28 cellular contexts compared by ENCODE assay signal in the genomic region with DNA sequence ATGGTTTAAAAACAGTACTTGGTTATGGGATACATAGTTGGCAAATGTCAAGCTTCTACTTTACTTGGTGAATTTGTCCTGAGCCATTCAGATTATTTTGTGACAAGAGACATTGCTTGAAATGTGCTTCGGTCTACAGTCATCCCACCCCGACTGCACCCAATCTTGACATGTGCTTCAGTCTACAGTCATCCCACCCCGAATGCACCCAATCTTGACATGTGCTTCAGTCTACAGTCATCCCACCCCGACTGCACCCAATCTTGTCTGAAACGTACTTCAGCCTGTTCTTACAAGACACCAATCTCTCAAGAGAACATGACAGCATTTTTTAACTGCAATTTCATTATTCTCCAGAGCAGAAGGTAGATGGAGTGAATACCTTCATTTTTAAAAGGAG. TPM values are rescaled to one million over a fixed set of nuclear protein-coding genes. Genes with fewer than 3 reads are reported as not detected.
DNase-seq lines count a peak whose midpoint lies in the region; ATAC-seq and TF ChIP-seq lines count a peak whose summit lies in the region.
"Had no signal": no experiment of that assay in that cellular context is flagged by ENCODE, and none has a peak within 500 bp of the region (broad histone marks: within the 10 kb centered on the region; RNA-seq: fewer than 3 reads in every experiment).

No MANE protein-coding gene starts in this region.

- H3K27me3 ChIP-seq in CD4-positive, alpha-beta memory T cell (ENCODE audit: insufficient read depth, low read length), result no peaks in the 10 kb centered on the region
- H3K27me3 ChIP-seq in lower lobe of right lung (ENCODE audit: low read depth), result no peaks in the 10 kb centered on the region
- H3K27me3 ChIP-seq in brain microvascular endothelial cell (replicated peaks), result no peaks in the 10 kb centered on the region
- H3K27me3 ChIP-seq: ascending aorta, Peyer's patch, stomach had no signal

- in situ Hi-C loops in brain microvascular endothelial cell (cut with HindIII; ENCODE audit: low pct_ligation_motif_present, low sequenced_read_pairs), result no loop called here

- peak overlapping the region; percentile 100 for H3K27ac Mint-ChIP-seq in activated CD8-positive, alpha-beta memory T cell treated with anti-CD3 and anti-CD28 coated beads, Interleukin-2, amount 10 ng/mL, durations not matched to agents 7 days and 5 days
- H3K27ac Mint-ChIP-seq in CD4-positive, alpha-beta memory T cell, result peak overlapping the region; percentile 90 to 100 (median 99)
- peak overlapping the region; percentile 95 for H3K27ac Mint-ChIP-seq in activated CD8-positive, alpha-beta T cell treated with anti-CD3 and anti-CD28 coated beads for 36 hours
- peak overlapping the region; percentile 96 to 99 (median 97) for H3K27ac Mint-ChIP-seq in immature natural killer cell
- H3K27ac Mint-ChIP-seq: HFFc6, nephron progenitor cell had no signal

- H3K4me3 Mint-ChIP-seq in activated CD8-positive, alpha-beta memory T cell treated with anti-CD3 and anti-CD28 coated beads, Interleukin-2, amount 10 ng/mL, durations not matched to agents 7 days and 5 days, result no peak overlapping the region
- peak overlapping the region in 5 of 8 donors; percentile 7 to 98 (median 30) for H3K4me3 Mint-ChIP-seq in CD4-positive, alpha-beta memory T cell
- H3K4me3 Mint-ChIP-seq in activated CD8-positive, alpha-beta T cell treated with anti-CD3 and anti-CD28 coated beads for 36 hours, result no peak overlapping the region
- H3K4me3 Mint-ChIP-seq in immature natural killer cell, result peak overlapping the region in 2 of 5 donors; percentile 42 to 89
- H3K4me3 Mint-ChIP-seq: HFFc6, IgD-negative memory B cell, nephron progenitor cell had no signal

- CTCF ChIA-PET in activated CD8-positive, alpha-beta memory T cell treated with anti-CD3 and anti-CD28 coated beads, Interleukin-2, amount 10 ng/mL, durations not matched to agents 7 days and 5 days (lab: Charles Lee), result interaction anchor here (0.8 to 4.8 kb wide), 5 partner anchors 10 to 116 kb away, joined by 3 to 36 read pairs (median 4); a partner anchor contains a TSS
- CTCF ChIA-PET in CD4-positive, alpha-beta memory T cell (lab: Charles Lee; ENCODE audit: partially characterized antibody), result interaction anchor here (0.8 to 6.1 kb wide), 10 partner anchors 10 to 85 kb away, joined by 3 to 40 read pairs (median 6); a partner anchor contains a TSS
- CTCF ChIA-PET in activated CD8-positive, alpha-beta T cell treated with anti-CD3 and anti-CD28 coated beads for 36 hours (lab: Charles Lee), result interaction anchor here (0.6 to 3.5 kb wide), 9 partner anchors 10 to 146 kb away, joined by 3 to 18 read pairs (median 3); no protein-coding TSS in a partner anchor

- no peaks in the 10 kb centered on the region for H3K27me3 Mint-ChIP-seq in activated CD8-positive, alpha-beta memory T cell treated with anti-CD3 and anti-CD28 coated beads, Interleukin-2, amount 10 ng/mL, durations not matched to agents 7 days and 5 days
- no peaks in the 10 kb centered on the region for H3K27me3 Mint-ChIP-seq in CD4-positive, alpha-beta memory T cell
- no peaks in the 10 kb centered on the region for H3K27me3 Mint-ChIP-seq in activated CD8-positive, alpha-beta T cell treated with anti-CD3 and anti-CD28 coated beads for 36 hours
- peaks cover 0 to 5% (median 2%) of the 10 kb centered on the region in 3 donors for H3K27me3 Mint-ChIP-seq in immature natural killer cell (ENCODE audit: low read depth in 3 of 3)

- peaks cover 35% of the 10 kb centered on the region for H3K36me3 Mint-ChIP-seq in activated CD8-positive, alpha-beta memory T cell treated with anti-CD3 and anti-CD28 coated beads, Interleukin-2, amount 10 ng/mL, durations not matched to agents 7 days and 5 days
- H3K36me3 Mint-ChIP-seq in CD4-positive, alpha-beta memory T cell, result peaks cover 17 to 27% of the 10 kb centered on the region in 2 donors
- peaks cover 48% of the 10 kb centered on the region for H3K36me3 Mint-ChIP-seq in activated CD8-positive, alpha-beta T cell treated with anti-CD3 and anti-CD28 coated beads for 36 hours (ENCODE audit: low read depth)
- H3K36me3 Mint-ChIP-seq in immature natural killer cell, result peaks cover 0 to 4% (median 0%) of the 10 kb centered on the region in 3 donors

- H3K9me3 Mint-ChIP-seq in activated CD8-positive, alpha-beta memory T cell treated with anti-CD3 and anti-CD28 coated beads, Interleukin-2, amount 10 ng/mL, durations not matched to agents 7 days and 5 days (ENCODE audit: low read depth), result no peaks in the 10 kb centered on the region
- H3K9me3 Mint-ChIP-seq in CD4-positive, alpha-beta memory T cell, result no peaks in the 10 kb centered on the region
- peaks cover 3% of the 10 kb centered on the region for H3K9me3 Mint-ChIP-seq in activated CD8-positive, alpha-beta T cell treated with anti-CD3 and anti-CD28 coated beads for 36 hours
- no peaks in the 10 kb centered on the region for H3K9me3 Mint-ChIP-seq in immature natural killer cell
- H3K9me3 Mint-ChIP-seq: HFFc6, IgD-negative memory B cell, nephron progenitor cell had no signal

- TF ChIP-seq CTCF in activated CD8-positive, alpha-beta T cell treated with anti-CD3 and anti-CD28 coated beads for 36 hours (IDR thresholded peaks at IDR 0.05), result no peak
- TF ChIP-seq CTCF in lower lobe of right lung (IDR thresholded peaks at IDR 0.05) (no peak), brain microvascular endothelial cell (IDR thresholded peaks at IDR 0.05; ENCODE audit: low read depth, low read length, missing control alignments) (no peak)

- no peak overlapping the region for H3K4me3 ChIP-seq in CD4-positive, alpha-beta memory T cell (ENCODE audit: low read length in 2 of 2)
- H3K4me3 ChIP-seq in lower lobe of right lung (no peak overlapping the region), brain microvascular endothelial cell (ENCODE audit: low read depth, low read length) (no peak overlapping the region)
- H3K4me3 ChIP-seq: ascending aorta, coronary artery, Peyer's patch, stomach had no signal

- H3K4me1 Mint-ChIP-seq in activated CD8-positive, alpha-beta memory T cell treated with anti-CD3 and anti-CD28 coated beads, Interleukin-2, amount 10 ng/mL, durations not matched to agents 7 days and 5 days, result peaks cover 54% of the 10 kb centered on the region
- H3K4me1 Mint-ChIP-seq in CD4-positive, alpha-beta memory T cell, result peaks cover 68 to 91% (median 79%) of the 10 kb centered on the region in 4 donors
- H3K4me1 Mint-ChIP-seq in activated CD8-positive, alpha-beta T cell treated with anti-CD3 and anti-CD28 coated beads for 36 hours (ENCODE audit: low read depth), result peaks cover 74% of the 10 kb centered on the region
- peaks cover 82 to 94% of the 10 kb centered on the region in 2 donors for H3K4me1 Mint-ChIP-seq in immature natural killer cell
- H3K4me1 Mint-ChIP-seq: IgD-negative memory B cell had no signal

- POLR2A ChIA-PET in CD4-positive, alpha-beta memory T cell (lab: Charles Lee; ENCODE audit: partially characterized antibody), result interaction anchor here (0.7 to 8.9 kb wide), 9 partner anchors 10 to 487 kb away, joined by 3 to 161 read pairs (median 21); a partner anchor contains a TSS
- POLR2A ChIA-PET in activated CD8-positive, alpha-beta T cell treated with anti-CD3 and anti-CD28 coated beads for 36 hours (lab: Charles Lee), result interaction anchor here (1.1 to 5.2 kb wide), 3 partner anchors 11 to 20 kb away, joined by 4 to 44 read pairs (median 6); no protein-coding TSS in a partner anchor

- H3K9me3 ChIP-seq in CD4-positive, alpha-beta memory T cell (ENCODE audit: control insufficient read depth in 1 of 2, low read length in 2 of 2), result no peaks in the 10 kb centered on the region
- H3K9me3 ChIP-seq in lower lobe of right lung, result no peaks in the 10 kb centered on the region
- H3K9me3 ChIP-seq: ascending aorta, Peyer's patch, stomach had no signal

- DNase-seq in activated CD8-positive, alpha-beta memory T cell treated with anti-CD3 and anti-CD28 coated beads, Interleukin-2, amount 10 ng/mL, durations not matched to agents 7 days and 5 days, result no peak
- no peak for DNase-seq in activated CD8-positive, alpha-beta memory T cell treated with anti-CD3 and anti-CD28 coated beads, Interleukin-2, amount 50 U/mL, for 48 hours
- no peak for DNase-seq in CD4-positive, alpha-beta memory T cell
- peak; percentile 35 for DNase-seq in activated CD8-positive, alpha-beta T cell treated with anti-CD3 and anti-CD28 coated beads for 36 hours
- DNase-seq in immature natural killer cell, result no peak
- DNase-seq in NCI-H748 (lab: John Stamatoyannopoulos, UW; ENCODE audit: unreplicated experiment), result no peak
- DNase-seq in lower lobe of right lung, result no peak
- no peak for DNase-seq in brain microvascular endothelial cell
- DNase-seq: activated naive CD4-positive, alpha-beta T cell treated with Interleukin-2 at 50 U/mL for 16 hours; DMS53; erythroblast; HFFc6; hypothalamus; left cardiac atrium; NCI-H1092 treated with DMSO at 0.1 percent for 48 hours; NCI-H1694 treated with DMSO at 0.1 percent for 48 hours; NCI-H446; NCI-H774; nephron progenitor cell; Peyer's patch; SHP77; stomach; T-helper 9 cell had no signal

- ATAC-seq in activated CD8-positive, alpha-beta memory T cell treated with anti-CD3 and anti-CD28 coated beads, Interleukin-2, amount 10 ng/mL, durations not matched to agents 7 days and 5 days, result no peak
- ATAC-seq in activated CD8-positive, alpha-beta T cell treated with anti-CD3 and anti-CD28 coated beads for 36 hours, result no peak
- ATAC-seq in lower lobe of right lung, result no peak
- ATAC-seq: left cardiac atrium had no signal

- no peaks in the 10 kb centered on the region for H3K36me3 ChIP-seq in CD4-positive, alpha-beta memory T cell (ENCODE audit: insufficient read depth, low read length)
- H3K36me3 ChIP-seq in lower lobe of right lung (no peaks in the 10 kb centered on the region), brain microvascular endothelial cell (replicated peaks) (no peaks in the 10 kb centered on the region)
- H3K36me3 ChIP-seq: ascending aorta, Peyer's patch, stomach had no signal

- no peak overlapping the region for H3K27ac ChIP-seq in CD4-positive, alpha-beta memory T cell (ENCODE audit: low read depth, low read length)
- H3K27ac ChIP-seq in lower lobe of right lung, result no peak overlapping the region
- H3K27ac ChIP-seq in brain microvascular endothelial cell, result no peak overlapping the region
- H3K27ac ChIP-seq: ascending aorta, coronary artery, Peyer's patch, stomach, VCaP had no signal

- intact Hi-C loops in CD4-positive, alpha-beta memory T cell (cut with micrococcal nuclease), result no loop called here
- intact Hi-C loops in activated CD8-positive, alpha-beta T cell treated with anti-CD3 and anti-CD28 coated beads for 36 hours (cut with micrococcal nuclease), result no loop called here
- intact Hi-C loops in lower lobe of right lung (cut with DNase I), result no loop called here

- peaks cover 85% of the 10 kb centered on the region for H3K4me1 ChIP-seq in CD4-positive, alpha-beta memory T cell (ENCODE audit: insufficient read depth, low read length)
- no peaks in the 10 kb centered on the region for H3K4me1 ChIP-seq in lower lobe of right lung
- H3K4me1 ChIP-seq: ascending aorta, stomach had no signal

RNA-seq across cellular contexts. Expression of a gene that starts 47.8 kb away (rescaled TPM):
- 10 to 100 TPM; 51.0 to 58.7 TPM for total RNA-seq in activated CD8-positive, alpha-beta memory T cell treated with anti-CD3 and anti-CD28 coated beads, Interleukin-2, amount 10 ng/mL, durations not matched to agents 7 days and 5 days
- 10 to 100 TPM; 70.5 to 71.5 TPM for total RNA-seq in CD4-positive, alpha-beta memory T cell
- 10 to 100 TPM; 45.0 to 77.1 TPM for polyA plus RNA-seq in CD4-positive, alpha-beta memory T cell
- 10 to 100 TPM; 46.3 to 47.1 TPM for total RNA-seq in activated CD8-positive, alpha-beta T cell treated with anti-CD3 and anti-CD28 coated beads for 36 hours
- polyA plus RNA-seq in immature natural killer cell, result 10 to 100 TPM; 20.2 to 46.5 (median 36.5) TPM
- total RNA-seq in lower lobe of right lung, result 8.1 TPM
- total RNA-seq: ascending aorta, HFFc6, osteoblast had no signal

Comparison
In these comparisons a context has a peak if more than half of its experiments do, and no peak if none do; other contexts are left out.
1. H3K4me3 Mint-ChIP-seq: peak in CD4-positive, alpha-beta memory T cell (5 of 8); none in activated CD8-positive, alpha-beta memory T cell treated with anti-CD3 and anti-CD28 coated beads, Interleukin-2, amount 10 ng/mL, durations not matched to agents 7 days and 5 days (single experiment) and activated CD8-positive, alpha-beta T cell treated with anti-CD3 and anti-CD28 coated beads for 36 hours (single experiment).
2. Peak in every context shown above with its lines, with median percentiles within 50 percentile points of each other: H3K27ac Mint-ChIP-seq.